ENCODE assay signal across 14 cellular contexts in the genomic region with DNA sequence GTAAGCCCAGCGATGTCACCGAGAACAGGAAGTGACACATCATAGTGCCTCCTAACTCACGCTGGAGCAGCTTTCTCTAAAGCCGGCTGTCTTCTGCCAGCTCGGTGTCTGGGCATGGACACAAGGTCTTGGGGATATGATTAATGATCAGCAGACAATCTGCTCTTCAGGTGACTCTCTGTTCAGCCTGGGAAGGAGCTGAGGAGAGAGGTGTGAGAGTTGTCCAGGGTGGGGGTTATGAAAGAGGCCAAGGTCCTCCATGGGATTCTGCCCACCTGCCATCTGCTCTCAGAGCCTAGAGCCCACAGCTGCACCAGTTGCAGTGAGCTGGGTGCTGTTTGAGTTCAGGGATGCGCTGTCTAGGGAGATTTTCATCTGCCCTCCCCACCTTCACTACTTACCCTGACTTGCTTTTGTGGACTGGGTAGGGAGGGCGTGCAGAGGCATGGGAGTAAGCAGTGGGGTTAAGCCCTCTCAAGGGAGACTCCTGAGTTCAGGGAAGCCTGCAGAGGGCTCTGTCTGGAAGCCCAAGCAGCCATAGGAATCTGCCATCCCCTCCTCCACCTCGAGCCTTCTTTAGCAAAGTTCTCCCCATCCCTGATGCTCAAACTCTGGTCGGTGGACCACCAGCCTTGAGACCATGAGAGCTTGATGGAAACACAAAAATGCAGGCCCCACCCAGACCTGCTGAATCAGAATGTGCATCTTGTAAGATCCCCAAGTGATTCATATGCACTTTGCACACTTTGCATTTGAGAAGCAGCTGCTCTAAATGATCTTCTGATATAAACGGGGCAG.
DNase-seq lines count a peak whose midpoint lies in the region; ATAC-seq and TF ChIP-seq lines count a peak whose summit lies in the region.
"Had no signal": no experiment of that assay in that cellular context is flagged by ENCODE, and none has a peak within 500 bp of the region (broad histone marks: within the 10 kb centered on the region; RNA-seq: fewer than 3 reads in every experiment).

No MANE protein-coding gene starts in this region.

- H3K27ac Mint-ChIP-seq in activated T-helper 17 cell treated with anti-CD3 and anti-CD28 coated beads, Interleukin-2, amount 50 U/mL, for 72 hours: no peak overlapping the region
- H3K27ac Mint-ChIP-seq: activated naive CD4-positive, alpha-beta T cell treated with anti-CD3 and anti-CD28 coated beads, Interleukin-2, amount 10 ng/mL, durations not matched to agents 7 days and 5 days; naive thymus-derived CD8-positive, alpha-beta T cell had no signal

- H3K4me3 ChIP-seq in HFF-Myc (replicated peaks; ENCODE audit: low read depth, low read length) (no peak overlapping the region), retinal pigment epithelial cell (ENCODE audit: low read length) (no peak overlapping the region)
- H3K4me3 ChIP-seq: gastrocnemius medialis, tibial nerve had no signal

- no peak for TF ChIP-seq CTCF in HFF-Myc (IDR thresholded peaks at IDR 0.05; ENCODE audit: low read depth, low read length, missing control alignments)
- peak; percentile 24 for TF ChIP-seq CTCF in retinal pigment epithelial cell (conservative IDR thresholded peaks at IDR 0.05; ENCODE audit: low read depth, low read length)

- H3K36me3 Mint-ChIP-seq in activated T-helper 17 cell treated with anti-CD3 and anti-CD28 coated beads, Interleukin-2, amount 50 U/mL, for 72 hours (ENCODE audit: low read depth): no peaks in the 10 kb centered on the region
- H3K36me3 Mint-ChIP-seq: activated naive CD4-positive, alpha-beta T cell treated with anti-CD3 and anti-CD28 coated beads, Interleukin-2, amount 10 ng/mL, durations not matched to agents 7 days and 5 days; naive thymus-derived CD8-positive, alpha-beta T cell had no signal

- peak; percentile 69 for DNase-seq in HFF-Myc (ENCODE audit: extremely low read depth, low read depth)
- DNase-seq in RKO (ENCODE audit: low spot score): peak; percentile 76
- peak; percentile 64 for DNase-seq in retinal pigment epithelial cell (ENCODE audit: low read depth)
- DNase-seq in activated T-cell treated with anti-CD3 and anti-CD28 coated beads, Interleukin-2, amount 50 U/mL, for 48 hours: no peak
- DNase-seq: activated CD4-positive, alpha-beta T cell treated with anti-CD3 and anti-CD28 coated beads for 1 hour; activated naive CD4-positive, alpha-beta T cell treated with anti-CD3 and anti-CD28 coated beads, Interleukin-2, amount 10 ng/mL, durations not matched to agents 7 days and 5 days; gastrocnemius medialis; naive thymus-derived CD8-positive, alpha-beta T cell; NCI-H526; stimulated activated CD4-positive, alpha-beta T cell treated with anti-CD3 and anti-CD28 coated beads, Interleukin-2, amount 100 ng/mL, for 48 hours had no signal

- ATAC-seq in esophagus mucosa (peak; percentile 25), GM18907 (IDR thresholded peaks at IDR 0.05; ENCODE audit: unreplicated experiment) (no peak)
- ATAC-seq in activated T-helper 17 cell treated with anti-CD3 and anti-CD28 coated beads, Interleukin-2, amount 50 U/mL, for 72 hours (replicated peaks): no peak
- ATAC-seq: gastrocnemius medialis; naive thymus-derived CD8-positive, alpha-beta T cell had no signal

- H3K9me3 Mint-ChIP-seq in activated T-helper 17 cell treated with anti-CD3 and anti-CD28 coated beads, Interleukin-2, amount 50 U/mL, for 72 hours: peaks cover 4% of the 10 kb centered on the region
- H3K9me3 Mint-ChIP-seq: activated naive CD4-positive, alpha-beta T cell treated with anti-CD3 and anti-CD28 coated beads, Interleukin-2, amount 10 ng/mL, durations not matched to agents 7 days and 5 days had no signal

- no peaks in the 10 kb centered on the region for H3K4me1 Mint-ChIP-seq in activated T-helper 17 cell treated with anti-CD3 and anti-CD28 coated beads, Interleukin-2, amount 50 U/mL, for 72 hours
- H3K4me1 Mint-ChIP-seq: activated naive CD4-positive, alpha-beta T cell treated with anti-CD3 and anti-CD28 coated beads, Interleukin-2, amount 10 ng/mL, durations not matched to agents 7 days and 5 days; naive thymus-derived CD8-positive, alpha-beta T cell had no signal

- H3K4me3 Mint-ChIP-seq in activated T-helper 17 cell treated with anti-CD3 and anti-CD28 coated beads, Interleukin-2, amount 50 U/mL, for 72 hours: no peak overlapping the region
- H3K4me3 Mint-ChIP-seq: activated naive CD4-positive, alpha-beta T cell treated with anti-CD3 and anti-CD28 coated beads, Interleukin-2, amount 10 ng/mL, durations not matched to agents 7 days and 5 days; naive thymus-derived CD8-positive, alpha-beta T cell had no signal

- H3K27me3 Mint-ChIP-seq in activated T-helper 17 cell treated with anti-CD3 and anti-CD28 coated beads, Interleukin-2, amount 50 U/mL, for 72 hours: no peaks in the 10 kb centered on the region
- H3K27me3 Mint-ChIP-seq: activated naive CD4-positive, alpha-beta T cell treated with anti-CD3 and anti-CD28 coated beads, Interleukin-2, amount 10 ng/mL, durations not matched to agents 7 days and 5 days had no signal

Comparison
In these comparisons a context has a peak if more than half of its experiments do, and no peak if none do; other contexts are left out.
1. DNase-seq: peak in HFF-Myc (single experiment), RKO (single experiment) and retinal pigment epithelial cell (single experiment); none in activated T-cell treated with anti-CD3 and anti-CD28 coated beads, Interleukin-2, amount 50 U/mL, for 48 hours (0 of 2).